1 cellular context compared by ENCODE assay signal in the genomic region with DNA sequence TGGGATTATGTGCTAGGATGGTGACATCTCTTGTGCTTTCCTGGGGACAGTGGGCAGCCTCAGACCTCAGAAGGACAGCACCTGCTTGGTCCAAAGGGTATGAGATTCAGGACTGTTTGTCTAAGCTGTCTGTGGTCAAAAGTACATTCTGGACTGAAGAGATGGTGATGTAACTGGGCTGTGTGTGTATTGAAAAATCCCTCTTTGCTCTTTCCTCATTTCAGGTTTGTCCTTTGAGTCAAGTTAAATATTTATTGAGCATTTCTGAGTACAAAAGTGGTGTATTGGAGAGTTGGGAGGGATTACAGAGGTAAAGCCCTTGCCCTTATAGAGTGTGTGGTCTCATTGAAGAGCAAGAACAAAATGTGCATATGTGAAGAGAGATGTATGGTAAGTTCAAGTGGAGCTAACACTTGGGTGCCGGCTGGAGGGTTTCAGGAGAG.
A peak's percentile ranks its signal among the peaks of the same experiment; 100 is the strongest.
TF ChIP-seq lines count a peak whose summit lies in the region.

No MANE protein-coding gene starts in this region.

TF ChIP-seq in HepG2, 621 proteins besides CTCF, POLR2A, EP300 and RAD21 (continued from another document and continues in another):
- TF ChIP-seq ZNF512 (CRISPR knock-in tag; IDR thresholded peaks at IDR 0.05) = 0 out of 2 replicates have a peak, but pooled peaks have one; percentile 17
- peak; percentile 94; the same call in 1 of the 2 replicates for TF ChIP-seq JUN (CRISPR knock-in tag; IDR thresholded peaks at IDR 0.05)
- peak; percentile 50; the same call in 1 of the 2 replicates for TF ChIP-seq ZNF281 (CRISPR knock-in tag; IDR thresholded peaks at IDR 0.05; ENCODE audit: borderline replicate concordance)
- TF ChIP-seq PHF5A (CRISPR knock-in tag; IDR thresholded peaks at IDR 0.05; ENCODE audit: low read depth, unreplicated experiment) = peak; percentile 32
- 0 out of 2 replicates have a peak, but pooled peaks have one; percentile 36 for TF ChIP-seq ZSCAN22 (CRISPR knock-in tag; IDR thresholded peaks at IDR 0.05)
- peak; percentile 89 for TF ChIP-seq KAT8 (CRISPR knock-in tag; IDR thresholded peaks at IDR 0.05)
- TF ChIP-seq SPEN (CRISPR knock-in tag; IDR thresholded peaks at IDR 0.05; ENCODE audit: low read depth) = peak; percentile 85; the same call in 1 of the 2 replicates
- TF ChIP-seq ZNF382 (CRISPR knock-in tag; IDR thresholded peaks at IDR 0.05; ENCODE audit: borderline replicate concordance) = no peak
- peak; percentile 22; the same call in 1 of the 3 replicates for TF ChIP-seq MXI1 (IDR thresholded peaks at IDR 0.05; ENCODE audit: borderline replicate concordance, low read depth, low read length)
- 0 out of 2 replicates have a peak, but pooled peaks have one; percentile 31 for TF ChIP-seq REL (CRISPR knock-in tag; conservative IDR thresholded peaks at IDR 0.05)
- TF ChIP-seq MBD4 (IDR thresholded peaks at IDR 0.05; ENCODE audit: borderline replicate concordance, low read length) = peak; percentile 84; the same call in 1 of the 2 replicates
- no peak for TF ChIP-seq ZNF83 (CRISPR knock-in tag; IDR thresholded peaks at IDR 0.05; ENCODE audit: borderline replicate concordance)
- peak; percentile 96 for TF ChIP-seq KDM6A (CRISPR knock-in tag; IDR thresholded peaks at IDR 0.05; ENCODE audit: low read depth)
- no peak for TF ChIP-seq SP2 (CRISPR knock-in tag; IDR thresholded peaks at IDR 0.05)
- TF ChIP-seq ELF3 (CRISPR knock-in tag; IDR thresholded peaks at IDR 0.05) = peak; percentile 95
- peak; percentile 72; the same call in 1 of the 2 replicates for TF ChIP-seq KMT2A (CRISPR knock-in tag; IDR thresholded peaks at IDR 0.05)
- TF ChIP-seq KLF6 (CRISPR knock-in tag; IDR thresholded peaks at IDR 0.05) = peak; percentile 54; the same call in 1 of the 2 replicates
- TF ChIP-seq FOXP1 (IDR thresholded peaks at IDR 0.05) = peak; percentile 64
- TF ChIP-seq FOXP1 (CRISPR knock-in tag; IDR thresholded peaks at IDR 0.05) = peak; percentile 90
- TF ChIP-seq RBM39 (IDR thresholded peaks at IDR 0.05; ENCODE audit: low read depth, low read length, poor library complexity, severe bottlenecking) = no peak
- peak; percentile 98 for TF ChIP-seq RCOR2 (CRISPR knock-in tag; IDR thresholded peaks at IDR 0.05)
- peak; percentile 97 for TF ChIP-seq FOSL2 (CRISPR knock-in tag; IDR thresholded peaks at IDR 0.05)
- peak; percentile 29; the same call in 1 of the 2 replicates for TF ChIP-seq PHF8 (CRISPR knock-in tag; IDR thresholded peaks at IDR 0.05)
- peak; percentile 66; the same call in 1 of the 2 replicates for TF ChIP-seq GFI1 (CRISPR knock-in tag; IDR thresholded peaks at IDR 0.05; ENCODE audit: borderline replicate concordance)
- TF ChIP-seq ZNF772 (CRISPR knock-in tag; IDR thresholded peaks at IDR 0.05) = peak; percentile 80
- peak; percentile 49; the same call in 1 of the 2 replicates for TF ChIP-seq GABPB1 (CRISPR knock-in tag; IDR thresholded peaks at IDR 0.05)
- TF ChIP-seq TCF7 (IDR thresholded peaks at IDR 0.05; ENCODE audit: low read depth) = peak; percentile 80
- TF ChIP-seq FOXA3 (CRISPR knock-in tag; IDR thresholded peaks at IDR 0.05) = peak; percentile 98
- TF ChIP-seq CBFB (CRISPR knock-in tag; IDR thresholded peaks at IDR 0.05) = peak; percentile 98
- no peak for TF ChIP-seq ZFY (CRISPR knock-in tag; IDR thresholded peaks at IDR 0.05)
- peak; percentile 77; the same call in 1 of the 2 replicates for TF ChIP-seq ZFP36L1 (CRISPR knock-in tag; IDR thresholded peaks at IDR 0.05)
- TF ChIP-seq RARA (CRISPR knock-in tag; IDR thresholded peaks at IDR 0.05) = peak; percentile 96
- peak; percentile 96 for TF ChIP-seq ATF2 (CRISPR knock-in tag; IDR thresholded peaks at IDR 0.05)
- TF ChIP-seq, protein P1, sequence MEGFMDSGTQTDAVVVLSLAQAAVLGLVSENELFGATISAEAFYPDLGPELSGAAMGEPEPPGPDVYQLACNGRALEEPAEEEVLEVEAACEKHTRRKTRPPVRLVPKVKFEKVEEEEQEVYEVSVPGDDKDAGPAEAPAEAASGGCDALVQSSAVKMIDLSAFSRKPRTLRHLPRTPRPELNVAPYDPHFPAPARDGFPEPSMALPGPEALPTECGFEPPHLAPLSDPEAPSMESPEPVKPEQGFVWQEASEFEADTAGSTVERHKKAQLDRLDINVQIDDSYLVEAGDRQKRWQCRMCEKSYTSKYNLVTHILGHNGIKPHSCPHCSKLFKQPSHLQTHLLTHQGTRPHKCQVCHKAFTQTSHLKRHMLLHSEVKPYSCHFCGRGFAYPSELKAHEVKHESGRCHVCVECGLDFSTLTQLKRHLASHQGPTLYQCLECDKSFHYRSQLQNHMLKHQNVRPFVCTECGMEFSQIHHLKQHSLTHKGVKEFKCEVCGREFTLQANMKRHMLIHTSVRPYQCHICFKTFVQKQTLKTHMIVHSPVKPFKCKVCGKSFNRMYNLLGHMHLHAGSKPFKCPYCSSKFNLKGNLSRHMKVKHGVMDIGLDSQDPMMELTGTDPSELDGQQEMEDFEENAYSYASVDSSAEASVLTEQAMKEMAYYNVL (CRISPR knock-in tag; IDR thresholded peaks at IDR 0.05; ENCODE audit: borderline replicate concordance) = peak; percentile 80; the same call in 1 of the 2 replicates
- peak; percentile 99 for TF ChIP-seq GATAD2A (CRISPR knock-in tag; IDR thresholded peaks at IDR 0.05)
- TF ChIP-seq SIX4 (CRISPR knock-in tag; IDR thresholded peaks at IDR 0.05) = peak; percentile 83
- TF ChIP-seq ONECUT2 (CRISPR knock-in tag; IDR thresholded peaks at IDR 0.05) = peak; percentile 25; the same call in 1 of the 2 replicates
- TF ChIP-seq, protein P2, sequence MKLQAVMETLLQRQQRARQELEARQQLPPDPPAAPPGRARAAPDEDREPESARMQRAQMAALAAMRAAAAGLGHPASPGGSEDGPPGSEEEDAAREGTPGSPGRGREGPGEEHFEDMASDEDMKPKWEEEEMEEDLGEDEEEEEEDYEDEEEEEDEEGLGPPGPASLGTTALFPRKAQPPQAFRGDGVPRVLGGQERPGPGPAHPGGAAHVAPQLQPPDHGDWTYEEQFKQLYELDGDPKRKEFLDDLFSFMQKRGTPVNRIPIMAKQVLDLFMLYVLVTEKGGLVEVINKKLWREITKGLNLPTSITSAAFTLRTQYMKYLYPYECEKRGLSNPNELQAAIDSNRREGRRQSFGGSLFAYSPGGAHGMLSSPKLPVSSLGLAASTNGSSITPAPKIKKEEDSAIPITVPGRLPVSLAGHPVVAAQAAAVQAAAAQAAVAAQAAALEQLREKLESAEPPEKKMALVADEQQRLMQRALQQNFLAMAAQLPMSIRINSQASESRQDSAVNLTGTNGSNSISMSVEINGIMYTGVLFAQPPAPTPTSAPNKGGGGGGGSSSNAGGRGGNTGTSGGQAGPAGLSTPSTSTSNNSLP (IDR thresholded peaks at IDR 0.05; ENCODE audit: low read depth, low read length) = peak; percentile 89
- TF ChIP-seq HMG20A (CRISPR knock-in tag; IDR thresholded peaks at IDR 0.05; ENCODE audit: borderline replicate concordance) = peak; percentile 97
- peak; percentile 78 for TF ChIP-seq NR2F6 (IDR thresholded peaks at IDR 0.05)
- TF ChIP-seq NR2F6 (CRISPR knock-in tag; IDR thresholded peaks at IDR 0.05) = peak; percentile 90
- peak; percentile 23; the same call in 1 of the 2 replicates for TF ChIP-seq ZSCAN5A (CRISPR knock-in tag; IDR thresholded peaks at IDR 0.05; ENCODE audit: borderline replicate concordance)
- peak; percentile 98 for TF ChIP-seq HDAC2 (CRISPR knock-in tag; IDR thresholded peaks at IDR 0.05)
- TF ChIP-seq, protein P3, sequence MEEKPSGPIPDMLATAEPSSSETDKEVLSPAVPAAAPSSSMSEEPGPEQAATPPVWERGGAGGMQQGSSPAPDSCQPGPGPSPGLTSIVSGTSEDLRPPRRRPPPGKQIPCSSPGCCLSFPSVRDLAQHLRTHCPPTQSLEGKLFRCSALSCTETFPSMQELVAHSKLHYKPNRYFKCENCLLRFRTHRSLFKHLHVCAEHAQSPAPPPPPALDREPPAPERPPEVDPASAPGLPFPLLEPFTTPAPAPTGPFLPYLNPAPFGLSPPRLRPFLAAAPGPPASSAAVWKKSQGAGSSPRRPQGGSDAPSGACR (CRISPR knock-in tag; IDR thresholded peaks at IDR 0.05) = peak; percentile 50; the same call in 1 of the 2 replicates
- 0 out of 2 replicates have a peak, but pooled peaks have one; percentile 27 for TF ChIP-seq TRIM24 (CRISPR knock-in tag; IDR thresholded peaks at IDR 0.05)
- no peak for TF ChIP-seq AKAP8 (CRISPR knock-in tag; IDR thresholded peaks at IDR 0.05)
- TF ChIP-seq, protein P4, sequence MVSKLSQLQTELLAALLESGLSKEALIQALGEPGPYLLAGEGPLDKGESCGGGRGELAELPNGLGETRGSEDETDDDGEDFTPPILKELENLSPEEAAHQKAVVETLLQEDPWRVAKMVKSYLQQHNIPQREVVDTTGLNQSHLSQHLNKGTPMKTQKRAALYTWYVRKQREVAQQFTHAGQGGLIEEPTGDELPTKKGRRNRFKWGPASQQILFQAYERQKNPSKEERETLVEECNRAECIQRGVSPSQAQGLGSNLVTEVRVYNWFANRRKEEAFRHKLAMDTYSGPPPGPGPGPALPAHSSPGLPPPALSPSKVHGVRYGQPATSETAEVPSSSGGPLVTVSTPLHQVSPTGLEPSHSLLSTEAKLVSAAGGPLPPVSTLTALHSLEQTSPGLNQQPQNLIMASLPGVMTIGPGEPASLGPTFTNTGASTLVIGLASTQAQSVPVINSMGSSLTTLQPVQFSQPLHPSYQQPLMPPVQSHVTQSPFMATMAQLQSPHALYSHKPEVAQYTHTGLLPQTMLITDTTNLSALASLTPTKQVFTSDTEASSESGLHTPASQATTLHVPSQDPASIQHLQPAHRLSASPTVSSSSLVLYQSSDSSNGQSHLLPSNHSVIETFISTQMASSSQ (IDR thresholded peaks at IDR 0.05; ENCODE audit: low read depth) = peak; percentile 79
- TF ChIP-seq, protein P4 (CRISPR knock-in tag; IDR thresholded peaks at IDR 0.05; ENCODE audit: borderline replicate concordance) = peak; percentile 93; the same call in 1 of the 2 replicates
- peak; percentile 77; the same call in 1 of the 2 replicates for TF ChIP-seq TSC22D2 (CRISPR knock-in tag; IDR thresholded peaks at IDR 0.05; ENCODE audit: borderline replicate concordance)
- peak; percentile 94 for TF ChIP-seq ZNF12 (CRISPR knock-in tag; IDR thresholded peaks at IDR 0.05)
